ENCODE assay signal across 34 cellular contexts in the genomic region with DNA sequence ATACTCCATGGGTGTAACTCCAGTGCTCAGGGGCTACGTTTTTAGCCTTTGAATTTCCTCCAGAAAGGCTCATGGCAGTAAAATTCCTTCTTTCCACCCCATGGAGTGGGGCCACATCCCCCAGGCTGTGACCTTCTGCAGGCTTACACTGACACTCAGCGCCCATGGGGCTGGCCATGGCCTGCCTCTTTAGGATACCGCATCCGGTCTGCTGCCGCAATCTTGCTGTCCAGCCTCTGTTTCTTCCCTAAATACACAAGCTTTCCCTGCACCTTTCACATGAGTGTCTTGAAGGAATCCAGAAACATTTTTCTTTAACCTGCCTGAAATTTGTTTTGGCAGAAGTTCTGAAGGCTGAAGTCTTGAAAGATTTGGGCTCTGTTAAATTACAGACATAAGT.
"Had no signal": no experiment of that assay in that cellular context is flagged by ENCODE, and none has a peak within 500 bp of the region (broad histone marks: within the 10 kb centered on the region; RNA-seq: fewer than 3 reads in every experiment).

No MANE protein-coding gene starts in this region.

- H3K27me3 ChIP-seq: adrenal gland, body of pancreas, esophagus muscularis mucosa, gastroesophageal sphincter, heart right ventricle had no signal

- H3K4me1 ChIP-seq: adrenal gland, body of pancreas, esophagus muscularis mucosa, gastroesophageal sphincter, heart right ventricle had no signal

- H3K36me3 ChIP-seq: adrenal gland, esophagus muscularis mucosa, gastroesophageal sphincter, heart right ventricle had no signal

- H3K4me3 Mint-ChIP-seq: activated CD4-positive, alpha-beta memory T cell treated with anti-CD3 and anti-CD28 coated beads for 36 hours; activated CD4-positive, alpha-beta T cell treated with anti-CD3 and anti-CD28 coated beads for 36 hours; activated CD4-positive, alpha-beta T cell treated with anti-CD3 and anti-CD28 coated beads, Interleukin-2, amount 10 ng/mL, durations not matched to agents 24 days and 14 days; activated CD8-positive, alpha-beta memory T cell treated with anti-CD3 and anti-CD28 coated beads, Interleukin-2, amount 10 ng/mL, durations not matched to agents 7 days and 5 days; activated CD8-positive, alpha-beta T cell treated with anti-CD3 and anti-CD28 coated beads, Interleukin-2, amount 10 ng/mL, durations not matched to agents 7 days and 5 days; activated naive CD4-positive, alpha-beta T cell treated with anti-CD3 and anti-CD28 coated beads for 36 hours; activated naive CD4-positive, alpha-beta T cell treated with anti-CD3 and anti-CD28 coated beads, Interleukin-2, amount 50 U/mL, for 24 hours; activated naive CD8-positive, alpha-beta T cell treated with anti-CD3 and anti-CD28 coated beads for 36 hours; activated naive CD8-positive, alpha-beta T cell treated with anti-CD3 and anti-CD28 coated beads, Interleukin-2, amount 50 U/mL, for 24 hours; activated T-helper 1 cell treated with anti-CD3 and anti-CD28 coated beads, Interleukin-12 subunit alpha, Interleukin-12 subunit beta, Interleukin-2, Interleukin-4 antibody, amounts not matched to agents 30 ng/mL and 10 ng/mL and 1 ng/mL, durations not matched to agents 14 hours and 24 hours and 36 hours; effector memory CD8-positive, alpha-beta T cell had no signal

- H3K9me3 ChIP-seq: adrenal gland, body of pancreas, esophagus muscularis mucosa, gastroesophageal sphincter, heart right ventricle had no signal

- H3K4me3 ChIP-seq: adrenal gland, body of pancreas, esophagus muscularis mucosa, gastroesophageal sphincter, heart right ventricle had no signal

- H3K27ac ChIP-seq: adrenal gland, body of pancreas, esophagus muscularis mucosa, gastroesophageal sphincter, heart right ventricle had no signal

- H3K4me1 Mint-ChIP-seq: activated CD4-positive, alpha-beta T cell treated with anti-CD3 and anti-CD28 coated beads for 36 hours; activated CD4-positive, alpha-beta T cell treated with anti-CD3 and anti-CD28 coated beads, Interleukin-2, amount 10 ng/mL, durations not matched to agents 24 days and 14 days; activated CD8-positive, alpha-beta memory T cell treated with anti-CD3 and anti-CD28 coated beads, Interleukin-2, amount 10 ng/mL, durations not matched to agents 7 days and 5 days; activated naive CD4-positive, alpha-beta T cell treated with anti-CD3 and anti-CD28 coated beads, Interleukin-2, amount 50 U/mL, for 24 hours; activated naive CD8-positive, alpha-beta T cell treated with anti-CD3 and anti-CD28 coated beads for 36 hours; activated naive CD8-positive, alpha-beta T cell treated with anti-CD3 and anti-CD28 coated beads, Interleukin-2, amount 50 U/mL, for 24 hours had no signal

- H3K9me3 Mint-ChIP-seq: activated CD4-positive, alpha-beta memory T cell treated with anti-CD3 and anti-CD28 coated beads for 36 hours; activated CD4-positive, alpha-beta T cell treated with anti-CD3 and anti-CD28 coated beads, Interleukin-2, amount 10 ng/mL, durations not matched to agents 24 days and 14 days; activated naive CD4-positive, alpha-beta T cell treated with anti-CD3 and anti-CD28 coated beads for 36 hours; activated naive CD4-positive, alpha-beta T cell treated with anti-CD3 and anti-CD28 coated beads, Interleukin-2, amount 50 U/mL, for 24 hours; activated naive CD8-positive, alpha-beta T cell treated with anti-CD3 and anti-CD28 coated beads for 36 hours; activated naive CD8-positive, alpha-beta T cell treated with anti-CD3 and anti-CD28 coated beads, Interleukin-2, amount 50 U/mL, for 24 hours; activated T-helper 1 cell treated with anti-CD3 and anti-CD28 coated beads, Interleukin-12 subunit alpha, Interleukin-12 subunit beta, Interleukin-2, Interleukin-4 antibody, amounts not matched to agents 30 ng/mL and 10 ng/mL and 1 ng/mL, durations not matched to agents 14 hours and 24 hours and 36 hours; activated T-helper 2 cell treated with anti-CD3 and anti-CD28 coated beads, Interferon-gamma antibody, Interleukin-2, Interleukin-4, amounts not matched to agents 10 μg/mL and 5 μg/mL and 100 μg/mL, durations not matched to agents 14 hours and 24 hours and 36 hours; effector memory CD8-positive, alpha-beta T cell had no signal

- H3K27me3 Mint-ChIP-seq: activated CD4-positive, alpha-beta T cell treated with anti-CD3 and anti-CD28 coated beads for 36 hours; activated naive CD8-positive, alpha-beta T cell treated with anti-CD3 and anti-CD28 coated beads for 36 hours had no signal

- FAIRE-seq: colon had no signal

- ATAC-seq: activated CD4-positive, alpha-beta T cell treated with anti-CD3 and anti-CD28 coated beads for 36 hours; activated CD8-positive, alpha-beta memory T cell treated with anti-CD3 and anti-CD28 coated beads, Interleukin-2, amount 10 ng/mL, durations not matched to agents 7 days and 5 days; activated CD8-positive, alpha-beta T cell treated with anti-CD3 and anti-CD28 coated beads, Interleukin-2, amount 10 ng/mL, durations not matched to agents 7 days and 5 days; activated naive CD8-positive, alpha-beta T cell treated with anti-CD3 and anti-CD28 coated beads, Interleukin-2, amount 50 U/mL, for 24 hours; body of pancreas; effector memory CD8-positive, alpha-beta T cell; gastroesophageal sphincter; heart right ventricle had no signal

- H3K36me3 Mint-ChIP-seq: activated CD4-positive, alpha-beta memory T cell treated with anti-CD3 and anti-CD28 coated beads for 36 hours; activated CD8-positive, alpha-beta memory T cell treated with anti-CD3 and anti-CD28 coated beads, Interleukin-2, amount 10 ng/mL, durations not matched to agents 7 days and 5 days; activated naive CD4-positive, alpha-beta T cell treated with anti-CD3 and anti-CD28 coated beads, Interleukin-2, amount 50 U/mL, for 24 hours; activated naive CD8-positive, alpha-beta T cell treated with anti-CD3 and anti-CD28 coated beads for 36 hours had no signal

- H3K27ac Mint-ChIP-seq: activated CD4-positive, alpha-beta memory T cell treated with anti-CD3 and anti-CD28 coated beads for 36 hours; activated CD4-positive, alpha-beta T cell treated with anti-CD3 and anti-CD28 coated beads for 36 hours; activated CD4-positive, alpha-beta T cell treated with anti-CD3 and anti-CD28 coated beads, Interleukin-2, amount 10 ng/mL, durations not matched to agents 24 days and 14 days; activated CD8-positive, alpha-beta memory T cell treated with anti-CD3 and anti-CD28 coated beads, Interleukin-2, amount 10 ng/mL, durations not matched to agents 7 days and 5 days; activated CD8-positive, alpha-beta T cell treated with anti-CD3 and anti-CD28 coated beads, Interleukin-2, amount 10 ng/mL, durations not matched to agents 7 days and 5 days; activated naive CD4-positive, alpha-beta T cell treated with anti-CD3 and anti-CD28 coated beads for 36 hours; activated naive CD8-positive, alpha-beta T cell treated with anti-CD3 and anti-CD28 coated beads for 36 hours; activated naive CD8-positive, alpha-beta T cell treated with anti-CD3 and anti-CD28 coated beads, Interleukin-2, amount 50 U/mL, for 24 hours; activated T-helper 1 cell treated with anti-CD3 and anti-CD28 coated beads, Interleukin-12 subunit alpha, Interleukin-12 subunit beta, Interleukin-2, Interleukin-4 antibody, amounts not matched to agents 30 ng/mL and 10 ng/mL and 1 ng/mL, durations not matched to agents 14 hours and 24 hours and 36 hours; activated T-helper 2 cell treated with anti-CD3 and anti-CD28 coated beads, Interferon-gamma antibody, Interleukin-2, Interleukin-4, amounts not matched to agents 10 μg/mL and 5 μg/mL and 100 μg/mL, durations not matched to agents 14 hours and 24 hours and 36 hours; effector memory CD8-positive, alpha-beta T cell had no signal

- DNase-seq: activated CD4-positive, alpha-beta memory T cell treated with anti-CD3 and anti-CD28 coated beads for 36 hours; activated CD4-positive, alpha-beta T cell treated with anti-CD3 and anti-CD28 coated beads for 36 hours; activated CD4-positive, alpha-beta T cell treated with anti-CD3 and anti-CD28 coated beads, Interleukin-2, amount 10 ng/mL, durations not matched to agents 24 days and 14 days; activated CD4-positive, CD25-positive, alpha-beta regulatory T cell; activated CD4-positive, CD25-positive, alpha-beta regulatory T cell treated with anti-CD3 and anti-CD28 coated beads, Interleukin-2, amount 50 U/mL, for 72 hours; activated CD8-positive, alpha-beta memory T cell treated with anti-CD3 and anti-CD28 coated beads, Interleukin-2, amount 10 ng/mL, durations not matched to agents 7 days and 5 days; activated CD8-positive, alpha-beta memory T cell treated with anti-CD3 and anti-CD28 coated beads, Interleukin-2, amount 50 U/mL, for 4 hours; activated CD8-positive, alpha-beta T cell treated with anti-CD3 and anti-CD28 coated beads, Interleukin-2, amount 10 ng/mL, durations not matched to agents 7 days and 5 days; activated effector memory CD4-positive, alpha-beta T cell treated with anti-CD3 and anti-CD28 coated beads, Interleukin-2, amount 50 U/mL, for 16 hours; activated naive CD4-positive, alpha-beta T cell treated with anti-CD3 and anti-CD28 coated beads for 36 hours; activated naive CD8-positive, alpha-beta T cell treated with anti-CD3 and anti-CD28 coated beads for 36 hours; activated naive CD8-positive, alpha-beta T cell treated with anti-CD3 and anti-CD28 coated beads, Interleukin-2, amount 50 U/mL, for 24 hours; activated T-cell treated with anti-CD3 and anti-CD28 coated beads, Interleukin-2, amount 50 U/mL, for 1 hour; activated T-cell treated with anti-CD3 and anti-CD28 coated beads, Interleukin-2, amount 50 U/mL, for 48 hours; adrenal gland; amygdala; aorta; body of pancreas; caudate nucleus; cerebellar nuclear complex; cortex of kidney; dermis blood vessel endothelial cell; effector CD4-positive, alpha-beta T cell; effector memory CD8-positive, alpha-beta T cell; erythroblast; foreskin melanocyte; heart right ventricle; T-helper 2 cell had no signal
